Comparison of ENCODE assay signal across 11 cellular contexts in genomic region chr5:14440223-14440597, GRCh38.
DNase-seq lines count a peak whose midpoint lies in the region; ATAC-seq, FAIRE-seq and TF ChIP-seq lines count a peak whose summit lies in the region.
"Had no signal": no experiment of that assay in that cellular context is flagged by ENCODE, and none has a peak within 500 bp of the region (broad histone marks: within the 10 kb centered on the region; RNA-seq: fewer than 3 reads in every experiment).

No MANE protein-coding gene starts in this region.

- H3K9me3 ChIP-seq in ascending aorta, result no peaks in the 10 kb centered on the region
- H3K9me3 ChIP-seq in left ventricle myocardium inferior (replicated peaks), result no peaks in the 10 kb centered on the region

- FAIRE-seq in A204.1 (lab: Jason Lieb, UNC), result peak; percentile 93

- H3K4me1 ChIP-seq in ascending aorta, result peaks cover 3 to 8% of the 10 kb centered on the region in 2 donors
- peaks cover 43% of the 10 kb centered on the region for H3K4me1 ChIP-seq in left ventricle myocardium inferior
- peaks cover 19% of the 10 kb centered on the region for H3K4me1 ChIP-seq in rectal smooth muscle tissue (ENCODE audit: control insufficient read depth, insufficient read depth, low read length)

- DNase-seq in ascending aorta (ENCODE audit: low spot score in 2 of 2) (no peak), left ventricle myocardium inferior (no peak), GM19238 (ENCODE audit: insufficient read length, low spot score) (no peak)
- DNase-seq in activated CD4-positive, alpha-beta T cell treated with anti-CD3 and anti-CD28 coated beads for 48 hours, result no peak
- DNase-seq: activated CD4-positive, alpha-beta T cell treated with anti-CD3 and anti-CD28 coated beads, Interleukin-2, amount 10 ng/mL, durations not matched to agents 24 days and 14 days; activated naive CD8-positive, alpha-beta T cell treated with anti-CD3 and anti-CD28 coated beads for 36 hours; KBM-7 had no signal

- no peaks in the 10 kb centered on the region for H3K27me3 ChIP-seq in ascending aorta
- no peaks in the 10 kb centered on the region for H3K27me3 ChIP-seq in left ventricle myocardium inferior (ENCODE audit: low read depth)
- H3K27me3 ChIP-seq in rectal smooth muscle tissue (ENCODE audit: control insufficient read depth, insufficient read depth, low read length), result no peaks in the 10 kb centered on the region

- no peak for TF ChIP-seq CTCF in ascending aorta (IDR thresholded peaks at IDR 0.05)
- no peak for TF ChIP-seq CTCF in left ventricle myocardium inferior (IDR thresholded peaks at IDR 0.05; ENCODE audit: borderline replicate concordance)

- no peak for ATAC-seq in HG03139 (IDR thresholded peaks at IDR 0.05; ENCODE audit: unreplicated experiment)
- ATAC-seq in esophagus mucosa, result no peak

- H3K36me3 ChIP-seq in ascending aorta (no peaks in the 10 kb centered on the region), left ventricle myocardium inferior (no peaks in the 10 kb centered on the region), rectal smooth muscle tissue (ENCODE audit: control insufficient read depth, insufficient read depth, low read length) (peaks cover 4% of the 10 kb centered on the region)

- intact Hi-C loops in ascending aorta (cut with DNase I), result loop anchor here (5.0 to 10.0 kb wide), 2 partner anchors 43 to 295 kb away; partner anchors contain the start of gene TRIO
- intact Hi-C loops in left ventricle myocardium inferior (cut with micrococcal nuclease), result no loop called here

- peak overlapping the region in 1 of 2 donors; percentile 59 for H3K4me3 ChIP-seq in ascending aorta
- peak overlapping the region; percentile 65 for H3K4me3 ChIP-seq in left ventricle myocardium inferior
- H3K4me3 ChIP-seq in rectal smooth muscle tissue (ENCODE audit: low read length), result peak overlapping the region; percentile 66

- H3K27ac ChIP-seq in ascending aorta (peak overlapping the region; percentile 46 to 72), left ventricle myocardium inferior (replicated peaks) (peak overlapping the region; percentile 82), rectal smooth muscle tissue (ENCODE audit: low read depth, low read length) (peak overlapping the region; percentile 77)

- H3K9ac ChIP-seq in rectal smooth muscle tissue (ENCODE audit: low read length), result no peak overlapping the region
